In the genomic region with DNA sequence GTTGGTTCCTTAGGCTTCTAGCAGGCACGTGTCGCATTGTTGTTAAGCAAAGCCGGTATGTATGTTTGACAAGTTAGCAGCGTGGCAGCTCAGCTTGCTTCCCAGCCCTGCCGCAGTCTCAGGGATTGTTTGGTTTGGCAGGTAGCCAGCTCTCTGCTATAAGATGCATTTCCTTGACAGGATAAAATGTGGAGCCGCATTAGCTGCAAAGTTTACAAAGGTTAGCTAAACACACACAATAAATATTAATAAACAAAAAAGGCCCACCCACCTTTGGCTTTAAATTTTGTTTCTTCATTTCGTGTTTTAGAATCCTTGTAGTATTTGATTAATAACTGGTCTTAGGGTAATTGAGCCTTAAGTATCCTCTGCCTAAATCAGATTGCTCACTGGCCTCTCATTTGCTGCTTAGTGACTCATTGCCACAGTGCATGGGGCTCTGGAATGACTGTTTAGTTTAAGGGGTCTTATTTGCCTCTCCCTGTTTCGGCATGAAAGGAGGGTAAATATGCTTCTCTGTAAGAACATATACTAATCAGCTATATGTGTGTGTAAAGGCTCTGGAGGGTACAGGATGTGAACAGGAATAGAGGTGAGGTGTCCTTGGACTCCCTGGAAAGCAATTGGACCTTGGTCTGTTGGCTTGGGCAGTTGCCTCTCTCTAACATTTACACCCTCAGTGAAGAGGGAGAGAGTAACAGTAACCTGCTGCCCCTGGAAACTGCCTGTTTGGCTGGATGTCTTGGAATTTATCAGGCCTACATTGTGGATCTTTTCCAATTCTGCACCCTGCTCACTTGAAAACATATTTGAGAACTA, we compare ENCODE assay signal across 8 cellular contexts.
DNase-seq lines count a peak whose midpoint lies in the region; ATAC-seq, FAIRE-seq and TF ChIP-seq lines count a peak whose summit lies in the region.

No MANE protein-coding gene starts in this region.

- H3K9me2 ChIP-seq in neural cell (ENCODE audit: insufficient read depth, low read length) = no peaks in the 10 kb centered on the region

- H3K9ac ChIP-seq in neural cell (ENCODE audit: low read length) = no peak overlapping the region

- H3K36me3 ChIP-seq in bronchial epithelial cell (ENCODE audit: control insufficient read depth, insufficient read depth, low read length) (no peaks in the 10 kb centered on the region), neural cell (ENCODE audit: insufficient read depth, low read length) (no peaks in the 10 kb centered on the region)

- no peak overlapping the region for H3K27ac ChIP-seq in neural cell (ENCODE audit: low read length)

- TF ChIP-seq EP300 in neural cell (conservative IDR thresholded peaks at IDR 0.05; ENCODE audit: poor library complexity, severe bottlenecking) = peak; percentile 58

- H3K27me3 Mint-ChIP-seq in activated T-cell treated with anti-CD3 and anti-CD28 coated beads, Interleukin-2, amount 50 U/mL, for 4 hours (ENCODE audit: low read depth) = no peaks in the 10 kb centered on the region
- no peaks in the 10 kb centered on the region for H3K27me3 Mint-ChIP-seq in T-cell

- H3K4me3 ChIP-seq in bronchial epithelial cell (ENCODE audit: low read depth, low read length) (no peak overlapping the region), neural cell (ENCODE audit: low read length) (no peak overlapping the region)

- peaks cover 19% of the 10 kb centered on the region for H3K4me1 Mint-ChIP-seq in activated T-cell treated with anti-CD3 and anti-CD28 coated beads, Interleukin-2, amount 50 U/mL, for 4 hours (ENCODE audit: low read depth)
- H3K4me1 Mint-ChIP-seq in T-cell = peaks cover 0 to 24% (median 19%) of the 10 kb centered on the region in 3 donors

- H3K27ac Mint-ChIP-seq in T-cell = no peak overlapping the region

- no peaks in the 10 kb centered on the region for H3K9me3 ChIP-seq in neural cell (ENCODE audit: low read length)

- no peak for ATAC-seq in activated T-cell treated with anti-CD3 and anti-CD28 coated beads, Interleukin-2, amount 50 U/mL, for 4 hours
- no peak for ATAC-seq in T-cell (replicated peaks in 1 of 4)
- ATAC-seq in HG03025 (IDR thresholded peaks at IDR 0.05; ENCODE audit: low FRiP score, unreplicated experiment) = no peak

- CTCF ChIA-PET in T-cell (lab: Charles Lee) = interaction anchor here in 1 of 2 donors (1.1 kb wide), 1 partner anchor 14 kb away, joined by 3 read pairs; no protein-coding TSS in a partner anchor

- DNase-seq in EL (peak; percentile 91), NCI-H2227 treated with DMSO at 0.1 percent for 48 hours (lab: John Stamatoyannopoulos, UW) (peak; percentile 94), bronchial epithelial cell (ENCODE audit: low read depth) (peak; percentile 84), T-cell (no peak), SKM-1 treated with dmso at 0.1 percent for 144 hours (lab: John Stamatoyannopoulos, UW; ENCODE audit: unreplicated experiment) (no peak)
- DNase-seq in activated T-cell treated with anti-CD3 and anti-CD28 coated beads, Interleukin-2, amount 50 U/mL, for 4 hours = no peak

- POLR2A ChIA-PET in T-cell (lab: Charles Lee) = interaction anchor here in 1 of 2 donors (0.6 kb wide), 1 partner anchor 12 kb away, joined by 3 read pairs; no protein-coding TSS in a partner anchor

- FAIRE-seq in bronchial epithelial cell (lab: Jason Lieb, UNC) = no peak

- peaks cover 23% of the 10 kb centered on the region for H3K36me3 Mint-ChIP-seq in activated T-cell treated with anti-CD3 and anti-CD28 coated beads, Interleukin-2, amount 50 U/mL, for 4 hours (ENCODE audit: insufficient read depth)
- H3K36me3 Mint-ChIP-seq in T-cell = peaks cover 53% of the 10 kb centered on the region

- no peaks in the 10 kb centered on the region for H3F3A ChIP-seq in neural cell (ENCODE audit: insufficient read depth, low read length, poor library complexity, severe bottlenecking)

- H3K27me3 ChIP-seq in bronchial epithelial cell (ENCODE audit: control insufficient read depth, insufficient read depth, low read length) (no peaks in the 10 kb centered on the region), neural cell (ENCODE audit: insufficient read depth, low read depth, low read length) (no peaks in the 10 kb centered on the region)

- TF ChIP-seq RAD21 in neural cell (conservative IDR thresholded peaks at IDR 0.05) = no peak

- H3K79me2 ChIP-seq in neural cell (replicated peaks; ENCODE audit: insufficient read depth, low read length) = no peaks in the 10 kb centered on the region

- H4K20me1 ChIP-seq in neural cell (ENCODE audit: insufficient read depth) = no peaks in the 10 kb centered on the region

- no peak overlapping the region for H3K4me3 Mint-ChIP-seq in activated T-cell treated with anti-CD3 and anti-CD28 coated beads, Interleukin-2, amount 50 U/mL, for 4 hours
- H3K4me3 Mint-ChIP-seq in T-cell = no peak overlapping the region

- H2AFZ ChIP-seq in neural cell (ENCODE audit: low read depth, low read length) = no peak overlapping the region

- no peak overlapping the region for H3K4me2 ChIP-seq in neural cell (ENCODE audit: low read length)

- no peak for TF ChIP-seq CTCF in bronchial epithelial cell (IDR thresholded peaks at IDR 0.05; ENCODE audit: insufficient read depth, low read length, severe bottlenecking)
- TF ChIP-seq CTCF in neural cell (IDR thresholded peaks at IDR 0.05; ENCODE audit: poor library complexity, severe bottlenecking) = no peak

- H3K9me3 Mint-ChIP-seq in activated T-cell treated with anti-CD3 and anti-CD28 coated beads, Interleukin-2, amount 50 U/mL, for 4 hours = no peaks in the 10 kb centered on the region
- no peaks in the 10 kb centered on the region for H3K9me3 Mint-ChIP-seq in T-cell

TF ChIP-seq in neural cell, 6 proteins besides CTCF, POLR2A, EP300 and RAD21:
- TF ChIP-seq TAF1 (IDR thresholded peaks at IDR 0.05; ENCODE audit: low read depth) = no peak
- peak; percentile 81 for TF ChIP-seq POLR2AphosphoS5 (IDR thresholded peaks at IDR 0.05)
- TF ChIP-seq SMC3 (conservative IDR thresholded peaks at IDR 0.05; ENCODE audit: poor library complexity) = no peak
- peak; percentile 75 for TF ChIP-seq MXI1 (conservative IDR thresholded peaks at IDR 0.05; ENCODE audit: poor library complexity, severe bottlenecking)
TF ChIP-seq in neural cell: peak in this region for 2.

Comparison
In these comparisons a context has a peak if more than half of its experiments do, and no peak if none do; other contexts are left out.
1. DNase-seq: peak in EL (single experiment), NCI-H2227 treated with DMSO at 0.1 percent for 48 hours (single experiment) and bronchial epithelial cell (single experiment); none in activated T-cell treated with anti-CD3 and anti-CD28 coated beads, Interleukin-2, amount 50 U/mL, for 4 hours (single experiment), T-cell (0 of 34) and SKM-1 treated with dmso at 0.1 percent for 144 hours (single experiment).